ENCODE assay signal across 1 cellular context in the genomic region with DNA sequence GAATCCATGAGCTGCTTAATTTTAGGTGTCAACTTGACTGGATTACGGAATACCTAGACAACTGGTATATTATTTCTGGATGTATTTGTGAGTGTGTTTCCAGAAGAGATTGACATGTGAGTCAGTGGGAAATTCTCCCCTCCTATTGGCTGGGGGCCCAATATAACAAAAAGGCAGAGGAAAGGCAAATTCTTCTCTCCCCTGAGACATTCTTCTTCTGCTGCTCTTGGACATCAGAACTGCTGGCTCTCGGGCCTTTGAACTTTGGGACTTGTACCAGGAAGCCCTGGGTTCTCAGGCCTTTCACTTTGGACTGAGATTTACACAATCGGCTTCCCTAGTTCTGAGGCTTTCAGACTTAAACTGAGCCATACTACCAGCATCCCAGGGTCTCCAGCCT.
A peak's percentile ranks its signal among the peaks of the same experiment; 100 is the strongest.
TF ChIP-seq lines count a peak whose summit lies in the region.

No MANE protein-coding gene starts in this region.

TF ChIP-seq in HepG2, 621 proteins besides CTCF, POLR2A, EP300 and RAD21:
- TF ChIP-seq CHD2 (IDR thresholded peaks at IDR 0.05; ENCODE audit: low read depth, low read length) (no peak), ZNF720 (CRISPR knock-in tag; IDR thresholded peaks at IDR 0.05) (no peak), HNF4G (IDR thresholded peaks at IDR 0.05; ENCODE audit: borderline replicate concordance, low read depth, low read length) (peak; percentile 68), HNF4G (CRISPR knock-in tag; IDR thresholded peaks at IDR 0.05; ENCODE audit: borderline replicate concordance, low read depth) (no peak), HNF4A (CRISPR knock-in tag; IDR thresholded peaks at IDR 0.05) (peak; percentile 64)
- TF ChIP-seq, protein P1, sequence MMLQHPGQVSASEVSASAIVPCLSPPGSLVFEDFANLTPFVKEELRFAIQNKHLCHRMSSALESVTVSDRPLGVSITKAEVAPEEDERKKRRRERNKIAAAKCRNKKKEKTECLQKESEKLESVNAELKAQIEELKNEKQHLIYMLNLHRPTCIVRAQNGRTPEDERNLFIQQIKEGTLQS (CRISPR knock-in tag; IDR thresholded peaks at IDR 0.05): no peak
- TF ChIP-seq, protein P2, sequence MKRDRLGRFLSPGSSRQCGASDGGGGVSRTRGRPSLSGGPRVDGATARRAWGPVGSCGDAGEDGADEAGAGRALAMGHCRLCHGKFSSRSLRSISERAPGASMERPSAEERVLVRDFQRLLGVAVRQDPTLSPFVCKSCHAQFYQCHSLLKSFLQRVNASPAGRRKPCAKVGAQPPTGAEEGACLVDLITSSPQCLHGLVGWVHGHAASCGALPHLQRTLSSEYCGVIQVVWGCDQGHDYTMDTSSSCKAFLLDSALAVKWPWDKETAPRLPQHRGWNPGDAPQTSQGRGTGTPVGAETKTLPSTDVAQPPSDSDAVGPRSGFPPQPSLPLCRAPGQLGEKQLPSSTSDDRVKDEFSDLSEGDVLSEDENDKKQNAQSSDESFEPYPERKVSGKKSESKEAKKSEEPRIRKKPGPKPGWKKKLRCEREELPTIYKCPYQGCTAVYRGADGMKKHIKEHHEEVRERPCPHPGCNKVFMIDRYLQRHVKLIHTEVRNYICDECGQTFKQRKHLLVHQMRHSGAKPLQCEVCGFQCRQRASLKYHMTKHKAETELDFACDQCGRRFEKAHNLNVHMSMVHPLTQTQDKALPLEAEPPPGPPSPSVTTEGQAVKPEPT (CRISPR knock-in tag; IDR thresholded peaks at IDR 0.05; ENCODE audit: low read depth): no peak
- TF ChIP-seq, protein P3, sequence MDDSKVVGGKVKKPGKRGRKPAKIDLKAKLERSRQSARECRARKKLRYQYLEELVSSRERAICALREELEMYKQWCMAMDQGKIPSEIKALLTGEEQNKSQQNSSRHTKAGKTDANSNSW (CRISPR knock-in tag; IDR thresholded peaks at IDR 0.05; ENCODE audit: borderline replicate concordance): no peak
